In the genomic region with DNA sequence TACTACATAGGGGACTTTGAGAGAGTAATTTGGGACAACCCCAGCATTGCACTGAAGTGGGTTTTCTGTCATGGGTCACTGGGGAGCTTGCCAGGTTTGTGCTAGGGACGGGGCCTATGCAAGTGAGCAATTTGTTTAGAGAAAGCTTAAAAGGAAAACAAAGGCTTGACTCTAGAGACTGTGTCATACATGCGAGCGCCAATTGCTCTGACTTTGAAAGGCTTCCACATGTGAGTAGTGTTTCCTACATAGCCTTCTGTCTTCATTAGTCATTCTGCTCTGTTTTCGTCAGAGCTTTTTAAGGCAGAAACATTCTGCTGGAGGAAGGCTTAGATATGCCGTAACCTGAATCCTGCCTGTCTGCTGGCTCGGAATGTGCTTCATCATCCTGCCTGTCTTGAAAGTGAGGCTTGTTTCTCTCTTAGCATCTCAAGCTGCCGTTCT, we compare ENCODE assay signal across 8 cellular contexts. TPM values are rescaled to one million over a fixed set of nuclear protein-coding genes. Genes with fewer than 3 reads are reported as not detected.
DNase-seq lines count a peak whose midpoint lies in the region; ATAC-seq and TF ChIP-seq lines count a peak whose summit lies in the region.

No MANE protein-coding gene starts in this region.

- ATAC-seq in left lobe of liver (no peak), HG02884 (IDR thresholded peaks at IDR 0.05; ENCODE audit: unreplicated experiment) (no peak)

- H3K9me3 ChIP-seq in esophagus (ENCODE audit: control insufficient read depth in 2 of 2, insufficient read depth in 1 of 2, low read depth in 1 of 2, low read length in 1 of 2): no peaks in the 10 kb centered on the region

- H3K27me3 ChIP-seq in BJ (ENCODE audit: control insufficient read depth, insufficient read depth, low read length) (no peaks in the 10 kb centered on the region), esophagus (ENCODE audit: control insufficient read depth in 1 of 2, insufficient read depth in 2 of 2, low read length in 2 of 2) (no peaks in the 10 kb centered on the region)

- WGBS in esophagus, 2 donors: 34 to 54% methylated on average over 7 of the region's 7 CpGs

- no peak for TF ChIP-seq CTCF in BJ (IDR thresholded peaks at IDR 0.05; ENCODE audit: insufficient read depth, low read depth, low read length)

- DNase-seq in BJ (ENCODE audit: low read depth): peak; percentile 93
- DNase-seq in NCI-H460 (ENCODE audit: extremely low read depth, low read depth): peak; percentile 81
- peak; percentile 99 for DNase-seq in non-pigmented ciliary epithelial cell (ENCODE audit: low read depth)
- no peak for DNase-seq in left lobe of liver (ENCODE audit: low spot score)
- no peak for DNase-seq in mesenteric fat pad (ENCODE audit: low spot score)
- no peak for DNase-seq in GOT3 (lab: John Stamatoyannopoulos, UW)

- POLR2A ChIA-PET in BJ (lab: Charles Lee): interaction anchor here (1.0 to 1.3 kb wide), 2 partner anchors 21 to 35 kb away, joined by 4 to 5 read pairs; no protein-coding TSS in a partner anchor

- H3K4me3 ChIP-seq in BJ (ENCODE audit: low read depth, low read length) (no peak overlapping the region), esophagus (ENCODE audit: low read depth in 1 of 2, low read length in 2 of 2) (no peak overlapping the region)

- peak overlapping the region; percentile 47 to 67 for H3K27ac ChIP-seq in esophagus (ENCODE audit: low read depth in 2 of 2, low read length in 1 of 2)

- CTCF ChIA-PET in BJ (lab: Yijun Ruan, JAX): interaction anchor here (1.2 to 4.8 kb wide), 10 partner anchors 13 to 192 kb away, joined by 3 to 27 read pairs (median 8); partner anchors contain the start of genes TRIM45 and TTF2

- H3K36me3 ChIP-seq in BJ (ENCODE audit: control insufficient read depth, insufficient read depth, low read length) (no peaks in the 10 kb centered on the region), esophagus (ENCODE audit: control insufficient read depth in 2 of 2, insufficient read depth in 2 of 2, low read length in 1 of 2) (peaks cover 3 to 11% of the 10 kb centered on the region in 2 donors)

- peaks cover 0 to 3% of the 10 kb centered on the region in 2 donors for H3K4me1 ChIP-seq in esophagus (ENCODE audit: control insufficient read depth in 2 of 2, insufficient read depth in 2 of 2, low read length in 1 of 2)

RNA-seq across cellular contexts. Expression of gene TRIM45, which starts 28.4 kb away (rescaled TPM):
- polyA plus RNA-seq in BJ (2011; rRNA removed) (3.3 and 3.8 TPM in 2 replicates), esophagus (1 to 10 TPM; 1.2 to 3.0 TPM)
- 1.2 and 1.9 TPM in 2 replicates for polyA minus RNA-seq in BJ (2011; rRNA and poly(A)+ RNA removed)
- 2.4 and 2.9 TPM in 2 replicates for total RNA-seq in NCI-H460 (2014; rRNA removed; shearing (Covaris generic))
- polyA plus RNA-seq in NCI-H460 (2014; cell fraction: nucleus; rRNA removed): 7.3 and 8.9 TPM in 2 replicates
- total RNA-seq in left lobe of liver (0.73 TPM), mesenteric fat pad (0.64 TPM)

RNA-seq across cellular contexts. Expression of gene TTF2, which starts 33.0 kb away (rescaled TPM):
- polyA plus RNA-seq in BJ (2011; rRNA removed) (8.9 and 10.1 TPM in 2 replicates), esophagus (1 to 10 TPM; 5.7 to 6.7 TPM)
- 7.1 and 7.2 TPM in 2 replicates for polyA minus RNA-seq in BJ (2011; rRNA and poly(A)+ RNA removed)
- 23.1 and 27.6 TPM in 2 replicates for total RNA-seq in NCI-H460 (2014; rRNA removed; shearing (Covaris generic))
- 37.7 and 58.7 TPM in 2 replicates for polyA plus RNA-seq in NCI-H460 (2014; cell fraction: nucleus; rRNA removed)
- total RNA-seq in left lobe of liver (2.9 TPM), mesenteric fat pad (15.1 TPM)

Comparison
In these comparisons a context has a peak if more than half of its experiments do, and no peak if none do; other contexts are left out.
1. DNase-seq: peak in BJ (single experiment), NCI-H460 (single experiment) and non-pigmented ciliary epithelial cell (single experiment); none in left lobe of liver (single experiment), mesenteric fat pad (single experiment) and GOT3 (single experiment).